8 cellular contexts compared by ENCODE assay signal in genomic region chr16:8961811-8962390, GRCh38. TPM values are rescaled to one million over a fixed set of nuclear protein-coding genes. Genes with fewer than 3 reads are reported as not detected.
A peak's percentile ranks its signal among the peaks of the same experiment; 100 is the strongest.
DNase-seq lines count a peak whose midpoint lies in the region; ATAC-seq, FAIRE-seq and TF ChIP-seq lines count a peak whose summit lies in the region.

No MANE protein-coding gene starts in this region.

- intact Hi-C loops in tibial artery (cut with DNase I; ENCODE audit: low total_unique reads): loop anchor here (5.0 to 10.0 kb wide), 3 partner anchors 97 to 157 kb away; partner anchors contain the start of genes CARHSP1 and HAPSTR1

- no peaks in the 10 kb centered on the region for H3K27me3 ChIP-seq in tibial artery

- peaks cover 54% of the 10 kb centered on the region for H3K4me1 Mint-ChIP-seq in activated T-cell treated with anti-CD3 and anti-CD28 coated beads, Interleukin-2, amount 50 U/mL, for 4 hours (ENCODE audit: low read depth)
- H3K4me1 Mint-ChIP-seq in activated naive CD8-positive, alpha-beta T cell (ENCODE audit: low read depth): peaks cover 56% of the 10 kb centered on the region

- peak overlapping the region; percentile 67 to 71 for H3K27ac ChIP-seq in tibial artery

- peaks cover 5% of the 10 kb centered on the region for H3K36me3 Mint-ChIP-seq in activated T-cell treated with anti-CD3 and anti-CD28 coated beads, Interleukin-2, amount 50 U/mL, for 4 hours (ENCODE audit: insufficient read depth)
- H3K36me3 Mint-ChIP-seq in activated naive CD8-positive, alpha-beta T cell: peaks cover 5% of the 10 kb centered on the region

- H3K27me3 Mint-ChIP-seq in activated T-cell treated with anti-CD3 and anti-CD28 coated beads, Interleukin-2, amount 50 U/mL, for 4 hours (ENCODE audit: low read depth): no peaks in the 10 kb centered on the region
- no peaks in the 10 kb centered on the region for H3K27me3 Mint-ChIP-seq in activated naive CD8-positive, alpha-beta T cell

- ATAC-seq in activated T-cell treated with anti-CD3 and anti-CD28 coated beads, Interleukin-2, amount 50 U/mL, for 4 hours: no peak
- no peak for ATAC-seq in GM19463 (IDR thresholded peaks at IDR 0.05; ENCODE audit: unreplicated experiment)

- TF ChIP-seq CTCF in tibial artery (IDR thresholded peaks at IDR 0.05): no peak

- no peaks in the 10 kb centered on the region for H3K36me3 ChIP-seq in tibial artery

- no peak for DNase-seq in activated T-cell treated with anti-CD3 and anti-CD28 coated beads, Interleukin-2, amount 50 U/mL, for 4 hours
- no peak for DNase-seq in activated T-cell treated with anti-CD3 and anti-CD28 coated beads, Interleukin-2, amount 50 U/mL, for 1 hour
- DNase-seq in kidney tubule cell (ENCODE audit: low spot score): peak; percentile 35
- DNase-seq in tibial artery: no peak
- no peak for DNase-seq in stimulated activated CD4-positive, alpha-beta T cell treated with anti-CD3 and anti-CD28 coated beads, Interleukin-2, amount 100 ng/mL, for 48 hours
- no peak for DNase-seq in RCC 7860 (ENCODE audit: low spot score)

- peak overlapping the region; percentile 96 for H3K27ac Mint-ChIP-seq in activated naive CD8-positive, alpha-beta T cell

- peak overlapping the region; percentile 80 to 81 for H3K4me3 ChIP-seq in tibial artery

- no peaks in the 10 kb centered on the region for H3K9me3 ChIP-seq in tibial artery

- FAIRE-seq in RCC 7860 (lab: Jason Lieb, UNC): no peak

- peak overlapping the region; percentile 88 for H3K4me3 Mint-ChIP-seq in activated T-cell treated with anti-CD3 and anti-CD28 coated beads, Interleukin-2, amount 50 U/mL, for 4 hours
- H3K4me3 Mint-ChIP-seq in activated naive CD8-positive, alpha-beta T cell: peak overlapping the region; percentile 99

- no peaks in the 10 kb centered on the region for H3K9me3 Mint-ChIP-seq in activated T-cell treated with anti-CD3 and anti-CD28 coated beads, Interleukin-2, amount 50 U/mL, for 4 hours
- no peaks in the 10 kb centered on the region for H3K9me3 Mint-ChIP-seq in activated naive CD8-positive, alpha-beta T cell (ENCODE audit: low read depth)

- H3K4me1 ChIP-seq in tibial artery: peaks cover 0 to 63% (median 53%) of the 10 kb centered on the region in 4 donors

RNA-seq across cellular contexts. Expression of gene USP7, which starts 1.8 kb away (rescaled TPM):
- total RNA-seq in activated T-cell treated with anti-CD3 and anti-CD28 coated beads, Interleukin-2, amount 50 U/mL, for 4 hours: 100 to 1,000 TPM; 189 to 210 (median 196) TPM
